In genomic region chr4:6425911-6426310, GRCh38 we compare ENCODE assay signal across 29 cellular contexts. TPM values are rescaled to one million over a fixed set of nuclear protein-coding genes. Genes with fewer than 3 reads are reported as not detected.
"Had no signal": no experiment of that assay in that cellular context is flagged by ENCODE, and none has a peak within 500 bp of the region (broad histone marks: within the 10 kb centered on the region; RNA-seq: fewer than 3 reads in every experiment).

No MANE protein-coding gene starts in this region.

- H3K36me3 ChIP-seq: esophagus muscularis mucosa, gastrocnemius medialis had no signal

- H3K27me3 ChIP-seq: body of pancreas, foreskin keratinocyte, gastrocnemius medialis had no signal

- H3K27ac ChIP-seq: body of pancreas, esophagus muscularis mucosa, foreskin keratinocyte, gastrocnemius medialis had no signal

- H3K4me1 ChIP-seq: body of pancreas, esophagus muscularis mucosa, foreskin keratinocyte, gastrocnemius medialis had no signal

- ATAC-seq: activated CD4-positive, alpha-beta T cell treated with anti-CD3 and anti-CD28 coated beads for 36 hours; activated CD8-positive, alpha-beta T cell treated with anti-CD3 and anti-CD28 coated beads, Interleukin-2, amount 10 ng/mL, durations not matched to agents 7 days and 5 days; activated naive CD4-positive, alpha-beta T cell treated with anti-CD3 and anti-CD28 coated beads, Interleukin-2, amount 50 U/mL, for 72 hours; body of pancreas; foreskin keratinocyte; gastrocnemius medialis; SK-N-SH treated with all-trans-retinoic acid at 6 μM for 48 hours; T-helper 17 cell had no signal

- H3K9me3 ChIP-seq: body of pancreas, esophagus muscularis mucosa, gastrocnemius medialis had no signal

- DNase-seq: activated CD4-positive, alpha-beta memory T cell treated with anti-CD3 and anti-CD28 coated beads for 36 hours; activated CD4-positive, alpha-beta T cell treated with anti-CD3 and anti-CD28 coated beads for 36 hours; activated CD4-positive, alpha-beta T cell treated with anti-CD3 and anti-CD28 coated beads, Interleukin-2, amount 10 ng/mL, durations not matched to agents 24 days and 14 days; activated CD4-positive, CD25-positive, alpha-beta regulatory T cell; activated CD4-positive, CD25-positive, alpha-beta regulatory T cell treated with anti-CD3 and anti-CD28 coated beads, Interleukin-2, amount 50 U/mL, for 72 hours; activated CD8-positive, alpha-beta memory T cell treated with anti-CD3 and anti-CD28 coated beads, Interleukin-2, amount 50 U/mL, for 4 hours; activated CD8-positive, alpha-beta T cell treated with anti-CD3 and anti-CD28 coated beads, Interleukin-2, amount 10 ng/mL, durations not matched to agents 7 days and 5 days; activated effector memory CD4-positive, alpha-beta T cell treated with anti-CD3 and anti-CD28 coated beads, Interleukin-2, amount 50 U/mL, for 16 hours; activated naive CD4-positive, alpha-beta T cell treated with anti-CD3 and anti-CD28 coated beads, Interleukin-2, amount 10 ng/mL, durations not matched to agents 7 days and 5 days; activated naive CD8-positive, alpha-beta T cell treated with anti-CD3 and anti-CD28 coated beads, Interleukin-2, amount 10 ng/mL, durations not matched to agents 7 days and 5 days; activated T-cell treated with anti-CD3 and anti-CD28 coated beads, Interleukin-2, amount 50 U/mL, for 1 hour; activated T-cell treated with anti-CD3 and anti-CD28 coated beads, Interleukin-2, amount 50 U/mL, for 48 hours; body of pancreas; cortex of kidney; dermis blood vessel endothelial cell; effector CD8-positive, alpha-beta T cell; foreskin keratinocyte; gastrocnemius medialis; glutamatergic neuron; T-helper 1 cell; T-helper 17 cell had no signal

- H3K4me3 ChIP-seq: body of pancreas, esophagus muscularis mucosa, gastrocnemius medialis had no signal

RNA-seq across cellular contexts. Expression of gene PPP2R2C, which starts 46.5 kb away (rescaled TPM):
- total RNA-seq: activated CD4-positive, alpha-beta memory T cell treated with anti-CD3 and anti-CD28 coated beads for 36 hours; activated CD4-positive, alpha-beta T cell treated with anti-CD3 and anti-CD28 coated beads, Interleukin-2, amount 10 ng/mL, durations not matched to agents 24 days and 14 days; activated CD8-positive, alpha-beta memory T cell treated with anti-CD3 and anti-CD28 coated beads for 36 hours; activated CD8-positive, alpha-beta memory T cell treated with anti-CD3 and anti-CD28 coated beads, Interleukin-2, amount 10 ng/mL, durations not matched to agents 7 days and 5 days; activated CD8-positive, alpha-beta T cell treated with anti-CD3 and anti-CD28 coated beads, Interleukin-2, amount 10 ng/mL, durations not matched to agents 7 days and 5 days; activated naive CD4-positive, alpha-beta T cell treated with anti-CD3 and anti-CD28 coated beads, Interleukin-2, amount 50 U/mL, for 72 hours; activated naive CD8-positive, alpha-beta T cell treated with anti-CD3 and anti-CD28 coated beads, Interleukin-2, amount 10 ng/mL, durations not matched to agents 7 days and 5 days; activated T-helper 1 cell treated with anti-CD3 and anti-CD28 coated beads, Interleukin-12 subunit alpha, Interleukin-12 subunit beta, Interleukin-2, Interleukin-4 antibody, amounts not matched to agents 30 ng/mL and 10 ng/mL and 1 ng/mL, durations not matched to agents 14 hours and 24 hours and 36 hours; activated T-helper 2 cell treated with anti-CD3 and anti-CD28 coated beads, Interferon-gamma antibody, Interleukin-2, Interleukin-4, amounts not matched to agents 10 μg/mL and 5 μg/mL and 100 μg/mL, durations not matched to agents 14 hours and 24 hours and 36 hours; epithelial cell of proximal tubule; T-helper 17 cell had no signal
